Comparison of ENCODE assay signal across 11 cellular contexts in the genomic region with DNA sequence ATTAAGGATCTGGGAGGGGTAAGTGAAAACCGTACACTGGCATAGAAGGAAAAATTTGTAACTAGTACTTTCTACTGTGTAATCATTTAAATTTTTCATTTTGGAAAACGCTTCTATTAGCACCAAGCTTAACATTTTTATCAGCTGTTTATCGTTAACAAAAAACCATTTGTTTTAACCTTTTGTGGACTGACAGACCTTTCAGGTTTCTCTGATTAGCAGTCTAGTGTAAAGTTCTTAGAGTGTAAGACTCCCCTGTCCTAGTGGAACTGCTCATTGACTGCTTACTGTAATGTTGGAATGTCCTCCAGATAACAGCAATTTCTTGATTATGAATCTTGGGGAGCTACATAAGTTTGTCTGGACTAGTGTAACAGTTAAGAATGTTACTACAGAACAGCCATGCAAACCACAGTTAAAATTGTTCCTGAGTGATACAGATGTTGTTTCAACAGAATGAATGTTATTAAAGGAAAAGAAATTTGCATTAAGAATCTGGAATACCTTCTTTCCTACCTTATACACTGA.
DNase-seq lines count a peak whose midpoint lies in the region; TF ChIP-seq lines count a peak whose summit lies in the region.
"Had no signal": no experiment of that assay in that cellular context is flagged by ENCODE, and none has a peak within 500 bp of the region (broad histone marks: within the 10 kb centered on the region; RNA-seq: fewer than 3 reads in every experiment).

No MANE protein-coding gene starts in this region.

- H4K20me1 ChIP-seq in Loucy (ENCODE audit: insufficient read depth, low read length, poor library complexity, severe bottlenecking), result peaks cover 65% of the 10 kb centered on the region

- peaks cover 36% of the 10 kb centered on the region for H3K4me1 Mint-ChIP-seq in nephron

- no peaks in the 10 kb centered on the region for H3K9me2 ChIP-seq in Loucy (replicated peaks; ENCODE audit: low read depth, low read length)

- DNase-seq in astrocyte of the spinal cord (ENCODE audit: low read depth, low spot score) (peak; percentile 29), NCI-H1092 treated with DMSO at 0.1 percent for 48 hours (lab: John Stamatoyannopoulos, UW) (no peak), NOMO-1 treated with dmso at 0.1 percent for 144 hours (lab: John Stamatoyannopoulos, UW; ENCODE audit: unreplicated experiment) (no peak), substantia nigra (lab: John Stamatoyannopoulos, UW) (no peak)
- DNase-seq: heart right ventricle, NCI-H510A, sigmoid colon had no signal

- peak overlapping the region; percentile 96 for H3K4me2 ChIP-seq in Loucy (ENCODE audit: low read depth, low read length, poor library complexity, severe bottlenecking)

- H3K4me3 Mint-ChIP-seq in nephron, result peak overlapping the region; percentile 86 to 90 (median 88)

- H3K27ac Mint-ChIP-seq in nephron, result peak overlapping the region in 2 of 3 experiments; percentile 55 to 92

- H3K9me3 ChIP-seq in ES-I3 (ENCODE audit: control insufficient read depth, insufficient read depth, low read length) (no peaks in the 10 kb centered on the region), Loucy (ENCODE audit: insufficient read depth, low read depth, low read length) (no peaks in the 10 kb centered on the region)
- H3K9me3 ChIP-seq: heart right ventricle, sigmoid colon, thoracic aorta had no signal

- H3K27me3 ChIP-seq in Loucy (ENCODE audit: insufficient read depth, low read length, poor library complexity, severe bottlenecking), result no peaks in the 10 kb centered on the region
- H3K27me3 ChIP-seq: heart right ventricle, sigmoid colon had no signal

- H3K27me3 Mint-ChIP-seq in nephron (ENCODE audit: low read depth), result no peaks in the 10 kb centered on the region

- peaks cover 35% of the 10 kb centered on the region for H3K36me3 Mint-ChIP-seq in nephron (ENCODE audit: low read depth)

- H3K9me3 Mint-ChIP-seq in nephron, result no peaks in the 10 kb centered on the region

- H2AFZ ChIP-seq in Loucy (ENCODE audit: low read length), result no peak overlapping the region

- H3F3A ChIP-seq in Loucy (ENCODE audit: low read depth), result peaks cover 4% of the 10 kb centered on the region

- H3K27ac ChIP-seq in substantia nigra (ENCODE audit: low read depth, low read length, poor library complexity, severe bottlenecking), result no peak overlapping the region

- H3K4me1 ChIP-seq in ES-I3 (ENCODE audit: insufficient read depth, low read length), result peaks cover 14% of the 10 kb centered on the region; the same call in 1 of the 2 replicates
- H3K4me1 ChIP-seq in Loucy (ENCODE audit: insufficient read depth, low read length, poor library complexity, severe bottlenecking), result peaks cover 71% of the 10 kb centered on the region

- no peak for TF ChIP-seq CTCF in Loucy (conservative IDR thresholded peaks at IDR 0.05; ENCODE audit: low read length)
- TF ChIP-seq CTCF in astrocyte of the spinal cord (IDR thresholded peaks at IDR 0.05; ENCODE audit: low read depth, low read length), result no peak
- no peak for TF ChIP-seq CTCF in nephron (IDR thresholded peaks at IDR 0.05; ENCODE audit: unreplicated experiment in 3 of 3)

- peaks cover 11% of the 10 kb centered on the region for H3K36me3 ChIP-seq in ES-I3 (ENCODE audit: insufficient read depth, low read length)
- no peaks in the 10 kb centered on the region for H3K36me3 ChIP-seq in Loucy (ENCODE audit: insufficient read depth, low read length)
- H3K36me3 ChIP-seq: sigmoid colon, thoracic aorta had no signal

- peaks cover 94% of the 10 kb centered on the region for H3K79me2 ChIP-seq in Loucy (ENCODE audit: insufficient read depth, low read length)

- in situ Hi-C loops in astrocyte of the spinal cord (cut with HindIII; ENCODE audit: low sequenced_read_pairs), result no loop called here

- H3K9ac ChIP-seq in ES-I3 (ENCODE audit: low read depth, low read length) (peak overlapping the region; percentile 96; the same call in 1 of the 2 replicates), Loucy (ENCODE audit: low read depth, low read length, poor library complexity, severe bottlenecking) (peak overlapping the region; percentile 98)

- H3K4me3 ChIP-seq in Loucy (ENCODE audit: low read length, poor library complexity, severe bottlenecking) (peak overlapping the region; percentile 99), astrocyte of the spinal cord (ENCODE audit: low read depth, low read length) (peak overlapping the region; percentile 95)
